ENCODE assay signal across 11 cellular contexts in genomic region chr18:26017929-26018328, GRCh38.
DNase-seq lines count a peak whose midpoint lies in the region; ATAC-seq lines count a peak whose summit lies in the region.
"Had no signal": no experiment of that assay in that cellular context is flagged by ENCODE, and none has a peak within 500 bp of the region (broad histone marks: within the 10 kb centered on the region; RNA-seq: fewer than 3 reads in every experiment).

No MANE protein-coding gene starts in this region.

- no peaks in the 10 kb centered on the region for H3K9me3 ChIP-seq in MG63
- H3K9me3 ChIP-seq: body of pancreas, tibial nerve had no signal

- H3K36me3 ChIP-seq in MG63: peaks cover 63% of the 10 kb centered on the region

- intact Hi-C loops in left cardiac atrium (cut with DNase I): no loop called here

- ATAC-seq in left cardiac atrium (no peak), HG02973 (IDR thresholded peaks at IDR 0.05; ENCODE audit: unreplicated experiment) (no peak)
- ATAC-seq: body of pancreas had no signal

- no peaks in the 10 kb centered on the region for H3K27me3 ChIP-seq in MG63
- H3K27me3 ChIP-seq: body of pancreas, tibial nerve had no signal

- no peak overlapping the region for H3K4me3 ChIP-seq in MG63
- H3K4me3 ChIP-seq: body of pancreas, tibial nerve had no signal

- DNase-seq in NOMO-1 treated with DMSO at 0.1 percent for 48 hours (lab: John Stamatoyannopoulos, UW; ENCODE audit: unreplicated experiment) (peak; percentile 7), NOMO-1 (lab: John Stamatoyannopoulos, UW; ENCODE audit: unreplicated experiment in 2 of 2) (no peak), NAMALWA (ENCODE audit: low spot score) (peak; percentile 52), cerebellum (ENCODE audit: low spot score) (peak; percentile 68), renal cortical epithelial cell (ENCODE audit: low read depth) (peak; percentile 13), MG63 (no peak), left cardiac atrium (no peak)
- DNase-seq: body of pancreas, small intestine had no signal

Comparison
In these comparisons a context has a peak if more than half of its experiments do, and no peak if none do; other contexts are left out.
1. DNase-seq: peak in NOMO-1 treated with DMSO at 0.1 percent for 48 hours (single experiment), NAMALWA (single experiment), cerebellum (single experiment) and renal cortical epithelial cell (single experiment); none in NOMO-1 (0 of 2), MG63 (single experiment) and left cardiac atrium (single experiment).